ENCODE assay signal across 3 cellular contexts in the genomic region with DNA sequence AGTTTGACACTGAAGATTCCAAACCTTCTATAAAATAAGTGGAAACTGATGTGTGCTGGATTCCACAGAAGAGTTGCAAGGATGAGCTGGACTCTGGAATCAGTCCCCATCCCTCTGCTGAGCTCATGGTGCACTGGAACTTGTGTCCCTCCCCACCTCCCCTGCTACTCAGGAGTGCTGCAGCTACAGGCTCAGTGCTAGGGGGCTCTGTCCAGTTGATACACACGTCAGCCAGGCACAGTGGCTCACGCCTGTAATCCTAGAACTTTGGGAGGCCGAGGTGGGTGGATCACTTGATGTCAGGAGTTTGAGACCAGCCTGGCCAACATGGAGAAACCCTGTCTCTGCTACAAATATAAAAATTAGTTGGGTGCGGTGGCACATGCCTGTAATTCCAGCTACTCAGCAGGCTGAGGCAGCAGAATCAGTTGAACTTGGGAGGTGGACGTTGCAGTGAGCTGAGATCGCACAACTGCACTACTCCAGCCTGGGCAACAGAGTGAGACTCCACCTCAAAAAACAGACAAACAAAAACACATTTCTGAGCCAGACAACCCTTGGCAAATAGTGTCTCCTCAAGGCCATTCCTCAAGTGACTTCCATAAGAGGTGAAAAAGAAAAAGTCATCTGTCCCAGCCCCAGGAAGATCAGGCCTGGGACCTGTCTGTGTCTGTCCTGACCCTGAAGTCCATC. TPM values are rescaled to one million over a fixed set of nuclear protein-coding genes. Genes with fewer than 3 reads are reported as not detected.
"Had no signal": no experiment of that assay in that cellular context is flagged by ENCODE, and none has a peak within 500 bp of the region (broad histone marks: within the 10 kb centered on the region; RNA-seq: fewer than 3 reads in every experiment).

No MANE protein-coding gene starts in this region.

RNA-seq across cellular contexts. Expression of gene DRICH1, which starts 3.9 kb away (rescaled TPM):
- total RNA-seq: M059J, SJSA1 had no signal

RNA-seq across cellular contexts. Expression of gene IGLL1, which starts 48.1 kb away (rescaled TPM):
- total RNA-seq: M059J, Right ventricle myocardium superior, SJSA1 had no signal
